In the genomic region with DNA sequence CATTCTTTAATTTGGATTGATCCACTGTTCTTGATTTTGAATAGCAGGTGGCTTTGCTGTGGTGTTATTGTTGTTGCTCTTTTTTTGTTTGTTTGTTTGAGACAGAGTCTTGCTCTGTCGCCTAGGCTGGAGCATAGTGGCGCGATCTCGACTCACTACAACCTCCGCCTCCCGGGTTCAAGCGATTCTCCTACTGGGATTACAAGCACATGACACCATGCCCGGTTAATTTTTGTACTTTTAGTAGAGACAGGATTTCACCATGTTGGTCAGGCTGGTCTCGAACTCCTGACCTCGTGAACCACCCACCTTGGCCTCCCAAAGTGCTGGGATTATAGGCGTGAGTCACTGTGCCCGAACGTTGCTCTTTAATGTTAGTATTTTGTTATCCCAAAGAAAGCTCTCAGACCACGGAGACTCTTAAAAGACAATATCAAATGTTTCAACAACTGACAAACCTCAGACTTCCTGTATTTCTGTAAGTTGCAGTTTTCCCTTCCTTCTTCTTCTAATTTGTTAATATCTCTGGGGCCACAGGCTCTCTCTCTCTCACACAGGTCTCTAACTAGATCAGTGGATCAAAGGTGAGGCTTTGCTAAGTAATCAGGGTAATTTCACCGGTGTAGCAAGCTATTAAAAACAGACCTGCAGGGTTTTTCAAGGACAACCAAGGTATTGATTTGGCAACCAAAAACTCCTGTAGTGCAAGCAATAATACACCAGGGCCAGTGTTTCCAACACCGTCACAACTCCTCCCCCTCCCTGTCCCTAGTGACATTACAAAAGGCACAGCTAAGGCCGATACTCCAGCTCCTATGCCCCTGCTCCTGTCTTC, we compare ENCODE assay signal across 8 cellular contexts. TPM values are rescaled to one million over a fixed set of nuclear protein-coding genes. Genes with fewer than 3 reads are reported as not detected.
A peak's percentile ranks its signal among the peaks of the same experiment; 100 is the strongest.
DNase-seq lines count a peak whose midpoint lies in the region; ATAC-seq and TF ChIP-seq lines count a peak whose summit lies in the region.

No MANE protein-coding gene starts in this region.

- peak; percentile 57 for ATAC-seq in GM19351 (IDR thresholded peaks at IDR 0.05; ENCODE audit: unreplicated experiment)
- ATAC-seq in HG03520 (IDR thresholded peaks at IDR 0.05; ENCODE audit: unreplicated experiment), result peak; percentile 47
- peak; percentile 98 for ATAC-seq in body of pancreas
- peak; percentile 95 for ATAC-seq in left lobe of liver

- peak in 2 of 3 donors; percentile 62 to 67 for TF ChIP-seq POLR2A in body of pancreas (IDR thresholded peaks at IDR 0.05)

- peak overlapping the region; percentile 89 to 95 (median 90) for H3K27ac ChIP-seq in body of pancreas

- DNase-seq in AML-193 (lab: John Stamatoyannopoulos, UW) (peak; percentile 85 to 90), SKM-1 treated with dmso at 0.1 percent for 144 hours (lab: John Stamatoyannopoulos, UW; ENCODE audit: unreplicated experiment) (peak; percentile 86), body of pancreas (peak; percentile 77 to 93 (median 85)), left lobe of liver (ENCODE audit: low spot score) (peak; percentile 88), stromal cell of bone marrow (ENCODE audit: low read depth) (peak; percentile 48), germinal center (ENCODE audit: low spot score) (no peak)

- no peaks in the 10 kb centered on the region for H3K9me3 ChIP-seq in body of pancreas

- WGBS in body of pancreas, 2 donors, result 41 to 48% methylated on average over 17 of the region's 17 CpGs

- H3K4me3 ChIP-seq in body of pancreas, result no peak overlapping the region

- no peaks in the 10 kb centered on the region for H3K27me3 ChIP-seq in body of pancreas

- no peaks in the 10 kb centered on the region for H3K36me3 ChIP-seq in body of pancreas (replicated peaks in 1 of 2; ENCODE audit: insufficient read depth in 1 of 2, low read depth in 2 of 2)

- intact Hi-C loops in body of pancreas (cut with DNase I), result no loop called here

- peak in 4 of 7 experiments; percentile 53 to 59 (median 55) for TF ChIP-seq CTCF in body of pancreas (IDR thresholded peaks at IDR 0.05)

- peaks cover 22% of the 10 kb centered on the region for H3K4me1 ChIP-seq in body of pancreas

RNA-seq across cellular contexts. Expression of a gene that starts 48.8 kb away (rescaled TPM):
- total RNA-seq in body of pancreas (10 to 100 TPM; 17.4 to 27.7 TPM), left lobe of liver (11.1 TPM)

Comparison
In these comparisons a context has a peak if more than half of its experiments do, and no peak if none do; other contexts are left out.
1. ATAC-seq: peak in every context shown above with its lines; median percentile 98 in body of pancreas; 95 in left lobe of liver; 57 in GM19351; 47 in HG03520.